ENCODE assay signal across 9 cellular contexts in genomic region chr17:83103200-83103937, GRCh38. TPM values are rescaled to one million over a fixed set of nuclear protein-coding genes. Genes with fewer than 3 reads are reported as not detected.
DNase-seq lines count a peak whose midpoint lies in the region; ATAC-seq and TF ChIP-seq lines count a peak whose summit lies in the region.
"Had no signal": no experiment of that assay in that cellular context is flagged by ENCODE, and none has a peak within 500 bp of the region (broad histone marks: within the 10 kb centered on the region; RNA-seq: fewer than 3 reads in every experiment).

No MANE protein-coding gene starts in this region.

- peak; percentile 62 to 68 for DNase-seq in Kasumi-1 (lab: John Stamatoyannopoulos, UW)
- peak; percentile 76 for DNase-seq in adipocyte (ENCODE audit: low read depth)
- peak; percentile 89 for DNase-seq in sciatic nerve (ENCODE audit: low spot score)
- no peak for DNase-seq in inferior parietal cortex (ENCODE audit: extremely low spot score)
- DNase-seq in H4 (ENCODE audit: low spot score), result no peak
- DNase-seq: activated T-cell treated with anti-CD3 and anti-CD28 coated beads, Interleukin-2, amount 50 U/mL, for 4 hours had no signal

- no peaks in the 10 kb centered on the region for H3K9me2 ChIP-seq in DOHH2 (replicated peaks; ENCODE audit: control insufficient read depth, low read length)

- no peak overlapping the region for H3K9ac ChIP-seq in adipocyte (ENCODE audit: low read length)

- H3K36me3 ChIP-seq in DOHH2 (ENCODE audit: control insufficient read depth, low read length) (no peaks in the 10 kb centered on the region), adipocyte (ENCODE audit: control insufficient read depth, insufficient read depth, low read length, severe bottlenecking) (no peaks in the 10 kb centered on the region)
- H3K36me3 ChIP-seq: heart right ventricle had no signal

- peak; percentile 13 for ATAC-seq in sciatic nerve
- no peak for ATAC-seq in HG03139 (IDR thresholded peaks at IDR 0.05; ENCODE audit: unreplicated experiment)

- H3K27me3 ChIP-seq in DOHH2 (ENCODE audit: control insufficient read depth, low read length), result 0 out of 2 replicates have a peak, but pooled peaks cover 5% of the 10 kb centered on the region
- H3K27me3 ChIP-seq in adipocyte (replicated peaks; ENCODE audit: control insufficient read depth, insufficient read depth, low read length), result no peaks in the 10 kb centered on the region

- peaks cover 63% of the 10 kb centered on the region for H3K4me1 ChIP-seq in DOHH2 (ENCODE audit: control insufficient read depth, low read length)
- peaks cover 61% of the 10 kb centered on the region for H3K4me1 ChIP-seq in adipocyte (ENCODE audit: control insufficient read depth, insufficient read depth, low read length)

- no peak for TF ChIP-seq CTCF in DOHH2 (IDR thresholded peaks at IDR 0.05; ENCODE audit: low read depth, low read length, poor library complexity, severe bottlenecking)

- peaks cover 13% of the 10 kb centered on the region for H3F3A ChIP-seq in DOHH2 (ENCODE audit: control insufficient read depth, insufficient read depth)

- no peaks in the 10 kb centered on the region; the same call in 1 of the 2 replicates for H4K20me1 ChIP-seq in DOHH2 (ENCODE audit: control insufficient read depth, insufficient read depth, low read depth, low read length)

- peak overlapping the region; percentile 15 for H3K4me2 ChIP-seq in DOHH2 (ENCODE audit: low read length)

- H3K9me3 ChIP-seq in DOHH2 (ENCODE audit: control insufficient read depth, insufficient read depth, low read length) (no peaks in the 10 kb centered on the region), adipocyte (ENCODE audit: control insufficient read depth, low read length) (no peaks in the 10 kb centered on the region)
- H3K9me3 ChIP-seq: heart right ventricle had no signal

- H3K79me2 ChIP-seq in DOHH2 (ENCODE audit: control insufficient read depth, low read length), result no peaks in the 10 kb centered on the region

- intact Hi-C loops in sciatic nerve (cut with DNase I), result no loop called here

- no peak overlapping the region for H3K27ac ChIP-seq in DOHH2 (ENCODE audit: low read depth, low read length)

- H3K4me3 ChIP-seq in DOHH2 (ENCODE audit: low read length), result peak overlapping the region; percentile 0; the same call in 1 of the 2 replicates
- no peak overlapping the region for H3K4me3 ChIP-seq in adipocyte (ENCODE audit: low read length)

RNA-seq across cellular contexts. Expression of gene METRNL, which starts 24.0 kb away (rescaled TPM):
- 131 TPM for total RNA-seq in sciatic nerve
- 36.6 and 47.8 TPM in 2 replicates for total RNA-seq in H4 (2014; rRNA removed; shearing (Covaris generic))

Comparison
In these comparisons a context has a peak if more than half of its experiments do, and no peak if none do; other contexts are left out.
1. DNase-seq: peak in Kasumi-1 (2 of 2), adipocyte (single experiment) and sciatic nerve (single experiment); none in inferior parietal cortex (single experiment) and H4 (single experiment).